ENCODE assay signal across 1 cellular context in genomic region chr5:138032572-138033274, GRCh38.
TF ChIP-seq lines count a peak whose summit lies in the region.

Gene FAM13B (minus strand): TSS chr5:138033079. CDS start chr5:138019111, 13,968 bp downstream.

TF ChIP-seq in SK-N-SH, 30 proteins besides CTCF, POLR2A, EP300 and RAD21:
- TF ChIP-seq USF1 (IDR thresholded peaks at IDR 0.05; ENCODE audit: borderline replicate concordance, low read depth) (no peak), YY1 (IDR thresholded peaks at IDR 0.05; ENCODE audit: low read depth) (0 out of 2 replicates have a peak, but pooled peaks have one; percentile 14), RXRA (IDR thresholded peaks at IDR 0.05; ENCODE audit: borderline replicate concordance, low read depth) (no peak), FOXJ3 (CRISPR knock-in tag; IDR thresholded peaks at IDR 0.05) (no peak), GATA2 (CRISPR knock-in tag; IDR thresholded peaks at IDR 0.05) (no peak), EZH2phosphoT487 (IDR thresholded peaks at IDR 0.05; ENCODE audit: borderline replicate concordance, low read depth) (no peak), MXI1 (IDR thresholded peaks at IDR 0.05; ENCODE audit: low read depth, low read length) (peak; percentile 6; the same call in 1 of the 2 replicates), CHD2 (IDR thresholded peaks at IDR 0.05; ENCODE audit: low read length, partially characterized antibody) (peak; percentile 90), GABPA (IDR thresholded peaks at IDR 0.05; ENCODE audit: low read depth) (peak; percentile 62), TCF12 (IDR thresholded peaks at IDR 0.05) (0 out of 2 replicates have a peak, but pooled peaks have one; percentile 6), ZBTB33 (IDR thresholded peaks at IDR 0.05; ENCODE audit: borderline replicate concordance, low read depth) (no peak), RCOR1 (IDR thresholded peaks at IDR 0.05; ENCODE audit: low read length) (no peak), SIN3A (IDR thresholded peaks at IDR 0.05; ENCODE audit: borderline replicate concordance, low read depth, low read length) (peak; percentile 39; the same call in 1 of the 2 replicates), MAX (IDR thresholded peaks at IDR 0.05; ENCODE audit: low read depth) (peak; percentile 56; the same call in 1 of the 2 replicates), IRF3 (IDR thresholded peaks at IDR 0.05; ENCODE audit: low read depth, low read length) (no peak), NFIC (IDR thresholded peaks at IDR 0.05; ENCODE audit: borderline replicate concordance) (no peak), MEF2A (IDR thresholded peaks at IDR 0.05; ENCODE audit: borderline replicate concordance, low read depth) (no peak), ELF1 (IDR thresholded peaks at IDR 0.05) (no peak), SMC3 (IDR thresholded peaks at IDR 0.05; ENCODE audit: low read depth, low read length) (no peak), TAF1 (IDR thresholded peaks at IDR 0.05; ENCODE audit: borderline replicate concordance, low read depth, low read length) (peak; percentile 69), TEAD4 (IDR thresholded peaks at IDR 0.05; ENCODE audit: borderline replicate concordance, insufficient read depth) (no peak), USF2 (IDR thresholded peaks at IDR 0.05; ENCODE audit: borderline replicate concordance, low read depth, low read length) (no peak), NRF1 (IDR thresholded peaks at IDR 0.05; ENCODE audit: low read depth, low read length) (peak; percentile 68), FOXM1 (IDR thresholded peaks at IDR 0.05; ENCODE audit: low read depth) (no peak), REST (IDR thresholded peaks at IDR 0.05; ENCODE audit: low read depth, low read length) (no peak), JUND (IDR thresholded peaks at IDR 0.05) (no peak), PBX3 (IDR thresholded peaks at IDR 0.05) (no peak), POLR2AphosphoS5 (IDR thresholded peaks at IDR 0.05; ENCODE audit: low read depth, low read length) (peak; percentile 94), FOSL2 (IDR thresholded peaks at IDR 0.05; ENCODE audit: borderline replicate concordance, low read depth) (no peak), RFX5 (IDR thresholded peaks at IDR 0.05; ENCODE audit: low read length) (no peak)
